14 cellular contexts compared by ENCODE assay signal in the genomic region with DNA sequence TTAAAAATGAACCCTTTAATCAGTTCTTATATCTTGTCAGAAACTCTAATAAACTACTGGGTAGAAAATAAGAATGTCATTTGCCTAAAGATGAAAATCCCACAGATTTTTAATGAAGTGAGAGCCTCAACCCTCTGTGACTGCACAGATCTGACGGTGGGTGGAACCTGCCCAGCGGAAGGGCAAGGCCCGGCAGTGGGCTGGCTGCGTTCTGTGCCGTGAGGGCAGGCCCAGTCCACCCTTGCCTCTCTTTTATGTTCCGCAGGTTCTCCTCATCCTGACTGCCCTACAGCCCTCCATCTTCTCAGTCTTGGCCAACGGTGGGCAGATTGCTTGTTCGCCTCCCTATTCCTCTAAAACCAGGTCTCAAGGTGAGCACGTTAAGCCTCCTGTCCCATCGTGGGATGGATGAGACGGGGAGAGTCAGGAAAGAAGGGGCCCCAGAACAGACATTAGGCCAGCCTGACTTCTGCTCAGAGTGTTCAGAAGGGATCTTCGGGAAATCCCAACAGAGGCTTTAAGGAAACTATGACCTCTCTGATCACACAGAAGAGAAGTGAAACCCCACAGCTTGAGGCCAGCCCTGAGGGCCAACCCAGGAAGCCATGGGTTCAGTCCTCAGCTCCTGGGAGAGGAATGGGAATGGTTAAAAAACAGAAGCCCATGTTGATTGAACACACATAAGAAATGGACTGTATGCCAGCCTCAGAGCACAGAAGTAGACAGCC. TPM values are rescaled to one million over a fixed set of nuclear protein-coding genes. Genes with fewer than 3 reads are reported as not detected.
DNase-seq lines count a peak whose midpoint lies in the region; ATAC-seq and TF ChIP-seq lines count a peak whose summit lies in the region.
"Had no signal": no experiment of that assay in that cellular context is flagged by ENCODE, and none has a peak within 500 bp of the region (broad histone marks: within the 10 kb centered on the region; RNA-seq: fewer than 3 reads in every experiment).

No MANE protein-coding gene starts in this region.

- intact Hi-C loops in sigmoid colon (cut with DNase I) = no loop called here

- H3K4me3 ChIP-seq in BLaER1 (no peak overlapping the region), SK-N-SH (ENCODE audit: low read depth in 2 of 2, low read length in 1 of 2) (no peak overlapping the region), sigmoid colon (no peak overlapping the region)

- no peaks in the 10 kb centered on the region for H3K79me2 ChIP-seq in SK-N-SH (ENCODE audit: insufficient read depth)

- H3K9ac ChIP-seq in BLaER1 = no peak overlapping the region
- no peak overlapping the region for H3K9ac ChIP-seq in SK-N-SH

- peak; percentile 53 for ATAC-seq in GM18868 (IDR thresholded peaks at IDR 0.05; ENCODE audit: unreplicated experiment)
- peak; percentile 52 for ATAC-seq in HG02885 (IDR thresholded peaks at IDR 0.05; ENCODE audit: poor library complexity, unreplicated experiment)
- ATAC-seq in left lobe of liver = peak; percentile 18
- ATAC-seq in HG03159 (IDR thresholded peaks at IDR 0.05; ENCODE audit: unreplicated experiment) = no peak
- ATAC-seq in GM21390 (IDR thresholded peaks at IDR 0.05; ENCODE audit: unreplicated experiment) = no peak
- ATAC-seq: activated CD8-positive, alpha-beta memory T cell treated with anti-CD3 and anti-CD28 coated beads, Interleukin-2, amount 10 ng/mL, durations not matched to agents 7 days and 5 days had no signal

- H3K4me2 ChIP-seq in BLaER1 (peak overlapping the region; percentile 62), SK-N-SH (no peak overlapping the region)

- no peaks in the 10 kb centered on the region for H3K9me2 ChIP-seq in SK-N-SH

- POLR2A ChIA-PET in SK-N-SH (lab: Yijun Ruan, JAX) = no interaction called here

- 95% methylated on average over 12 of the region's 12 CpGs for WGBS in SK-N-SH (ENCODE audit: low lambda C conversion rate)
- WGBS in sigmoid colon, 2 donors = 93 to 95% methylated on average over 12 of the region's 12 CpGs

- no peaks in the 10 kb centered on the region for H3K27me3 ChIP-seq in BLaER1
- no peaks in the 10 kb centered on the region for H3K27me3 ChIP-seq in SK-N-SH (ENCODE audit: insufficient read depth)
- peaks cover 0 to 5% (median 0%) of the 10 kb centered on the region in 3 donors for H3K27me3 ChIP-seq in sigmoid colon

- no peaks in the 10 kb centered on the region for H3K9me3 ChIP-seq in BLaER1
- H3K9me3 ChIP-seq in SK-N-SH = no peaks in the 10 kb centered on the region
- no peaks in the 10 kb centered on the region for H3K9me3 ChIP-seq in sigmoid colon

- DNase-seq in left lobe of liver (ENCODE audit: low spot score) = no peak
- no peak for DNase-seq in SK-N-SH
- no peak for DNase-seq in sigmoid colon
- DNase-seq: activated CD8-positive, alpha-beta memory T cell treated with anti-CD3 and anti-CD28 coated beads, Interleukin-2, amount 10 ng/mL, durations not matched to agents 7 days and 5 days; endodermal cell; foreskin fibroblast; NCI-H1417 had no signal

- TF ChIP-seq CTCF in SK-N-SH (IDR thresholded peaks at IDR 0.05) = no peak
- TF ChIP-seq CTCF in sigmoid colon (IDR thresholded peaks at IDR 0.05) = no peak

- H3K36me3 ChIP-seq in BLaER1 = peaks cover 6% of the 10 kb centered on the region; the same call in 1 of the 2 replicates
- peaks cover 2 to 10% of the 10 kb centered on the region in 2 experiments for H3K36me3 ChIP-seq in SK-N-SH (replicated peaks in 1 of 2; ENCODE audit: control insufficient read depth in 1 of 2, insufficient read depth in 2 of 2, low read length in 1 of 2)
- H3K36me3 ChIP-seq in sigmoid colon = peaks cover 0 to 7% (median 3%) of the 10 kb centered on the region in 4 donors

- TF ChIP-seq EP300 in SK-N-SH (IDR thresholded peaks at IDR 0.05; ENCODE audit: borderline replicate concordance in 1 of 2, low read depth in 1 of 2, low read length in 1 of 2) (no peak), sigmoid colon (IDR thresholded peaks at IDR 0.05) (no peak)

- TF ChIP-seq RAD21 in SK-N-SH (IDR thresholded peaks at IDR 0.05; ENCODE audit: low read length) = no peak

- peaks cover 5% of the 10 kb centered on the region; the same call in 1 of the 2 replicates for H4K20me1 ChIP-seq in BLaER1
- H4K20me1 ChIP-seq in SK-N-SH (ENCODE audit: insufficient read depth) = no peaks in the 10 kb centered on the region

- H3K4me1 ChIP-seq in BLaER1 (peaks cover 28% of the 10 kb centered on the region), SK-N-SH (ENCODE audit: control insufficient read depth in 1 of 2, insufficient read depth in 2 of 2, low read depth in 1 of 2, low read length in 1 of 2) (no peaks in the 10 kb centered on the region; a peak in 1 of 4 replicates), sigmoid colon (peaks cover 0 to 5% (median 0%) of the 10 kb centered on the region in 4 donors)

- H3K27ac ChIP-seq in BLaER1 (no peak overlapping the region), SK-N-SH (ENCODE audit: low read depth in 2 of 2, low read length in 1 of 2) (no peak overlapping the region), sigmoid colon (no peak overlapping the region)

- peaks cover 3% of the 10 kb centered on the region for H3F3A ChIP-seq in SK-N-SH (replicated peaks; ENCODE audit: insufficient read depth)

- no peak overlapping the region for H2AFZ ChIP-seq in SK-N-SH (ENCODE audit: low read depth)

- CTCF ChIA-PET in SK-N-SH (lab: Yijun Ruan, JAX) = no interaction called here

- TF ChIP-seq POLR2A in sigmoid colon (IDR thresholded peaks at IDR 0.05) = no peak

TF ChIP-seq in SK-N-SH, 30 proteins besides CTCF, POLR2A, EP300 and RAD21:
- TF ChIP-seq MXI1 (IDR thresholded peaks at IDR 0.05; ENCODE audit: low read depth, low read length) (no peak), NRF1 (IDR thresholded peaks at IDR 0.05; ENCODE audit: low read depth, low read length) (no peak), GABPA (IDR thresholded peaks at IDR 0.05; ENCODE audit: low read depth) (no peak), ZBTB33 (IDR thresholded peaks at IDR 0.05; ENCODE audit: borderline replicate concordance, low read depth) (no peak), SIN3A (IDR thresholded peaks at IDR 0.05; ENCODE audit: borderline replicate concordance, low read depth, low read length) (no peak), FOXJ3 (CRISPR knock-in tag; IDR thresholded peaks at IDR 0.05) (no peak), TCF12 (IDR thresholded peaks at IDR 0.05) (no peak), YY1 (IDR thresholded peaks at IDR 0.05; ENCODE audit: low read depth) (no peak), GATA2 (CRISPR knock-in tag; IDR thresholded peaks at IDR 0.05) (no peak)
- TF ChIP-seq, protein P1, sequence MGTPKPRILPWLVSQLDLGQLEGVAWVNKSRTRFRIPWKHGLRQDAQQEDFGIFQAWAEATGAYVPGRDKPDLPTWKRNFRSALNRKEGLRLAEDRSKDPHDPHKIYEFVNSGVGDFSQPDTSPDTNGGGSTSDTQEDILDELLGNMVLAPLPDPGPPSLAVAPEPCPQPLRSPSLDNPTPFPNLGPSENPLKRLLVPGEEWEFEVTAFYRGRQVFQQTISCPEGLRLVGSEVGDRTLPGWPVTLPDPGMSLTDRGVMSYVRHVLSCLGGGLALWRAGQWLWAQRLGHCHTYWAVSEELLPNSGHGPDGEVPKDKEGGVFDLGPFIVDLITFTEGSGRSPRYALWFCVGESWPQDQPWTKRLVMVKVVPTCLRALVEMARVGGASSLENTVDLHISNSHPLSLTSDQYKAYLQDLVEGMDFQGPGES (IDR thresholded peaks at IDR 0.05; ENCODE audit: low read depth, low read length) = no peak

RNA-seq across cellular contexts. Expression of gene SLC51A, which starts 16.0 kb away (rescaled TPM):
- 20.0 TPM for total RNA-seq in left lobe of liver
- polyA plus RNA-seq in SK-N-SH (2012; rRNA removed) = not detected in 2 replicates
- not detected in 2 replicates for polyA plus RNA-seq in SK-N-SH (2012; cell fraction: cytosol; rRNA removed)
- not detected in 2 replicates for polyA plus RNA-seq in SK-N-SH (2012; cell fraction: nucleus; rRNA removed)
- total RNA-seq in sigmoid colon = not detected
- polyA plus RNA-seq in sigmoid colon = 10 to 100 TPM in 2 of 3 donors, 1 to 10 TPM in 1; 7.8 to 22.7 (median 11.1) TPM
- total RNA-seq: activated CD8-positive, alpha-beta memory T cell treated with anti-CD3 and anti-CD28 coated beads, Interleukin-2, amount 10 ng/mL, durations not matched to agents 7 days and 5 days; lung microvascular endothelial cell had no signal

RNA-seq across cellular contexts. Expression of gene ZDHHC19, which starts 21.1 kb away (rescaled TPM):
- total RNA-seq in left lobe of liver = 1.3 TPM
- polyA plus RNA-seq in SK-N-SH (2012; rRNA removed) = not detected in 2 replicates
- polyA plus RNA-seq in SK-N-SH (2012; cell fraction: cytosol; rRNA removed) = 0.07 TPM in 1 of 2 replicates, not detected in the other
- 0.35 and 0.39 TPM in 2 replicates for polyA plus RNA-seq in SK-N-SH (2012; cell fraction: nucleus; rRNA removed)
- under 1 TPM in 1 of 4 donors, not detected in 3; 0.99 TPM for total RNA-seq in sigmoid colon
- polyA plus RNA-seq in sigmoid colon = under 1 TPM in 1 of 3 donors, not detected in 2; 0.38 TPM
- total RNA-seq: activated CD8-positive, alpha-beta memory T cell treated with anti-CD3 and anti-CD28 coated beads, Interleukin-2, amount 10 ng/mL, durations not matched to agents 7 days and 5 days; lung microvascular endothelial cell; omental fat pad had no signal

RNA-seq across cellular contexts. Expression of gene PCYT1A, which starts 55.2 kb away (rescaled TPM):
- total RNA-seq in left lobe of liver = 22.2 TPM
- 45.9 and 52.4 TPM in 2 replicates for polyA plus RNA-seq in SK-N-SH (2012; rRNA removed)
- polyA plus RNA-seq in SK-N-SH (2012; cell fraction: cytosol; rRNA removed) = 31.5 and 40.6 TPM in 2 replicates
- 59.3 and 89.8 TPM in 2 replicates for polyA plus RNA-seq in SK-N-SH (2012; cell fraction: nucleus; rRNA removed)
- total RNA-seq in sigmoid colon = 10 to 100 TPM; 61.4 to 88.6 (median 72.4) TPM
- 10 to 100 TPM; 25.8 to 31.6 (median 29.6) TPM for polyA plus RNA-seq in sigmoid colon

Comparison
In these comparisons a context has a peak if more than half of its experiments do, and no peak if none do; other contexts are left out.
1. ATAC-seq: peak in GM18868 (single experiment), HG02885 (single experiment) and left lobe of liver (single experiment); none in HG03159 (single experiment) and GM21390 (single experiment).
2. RNA of gene SLC51A, which starts 16.0 kb away (total RNA-seq): 20.0 TPM in left lobe of liver (single experiment); not detected in sigmoid colon; every median in the first group is over 10 times any median in the second.